Comparison of ENCODE assay signal across 1 cellular context in genomic region chr16:4525069-4525468, GRCh38.
TF ChIP-seq lines count a peak whose summit lies in the region.

No MANE protein-coding gene starts in this region.

TF ChIP-seq in H1, 55 proteins besides CTCF, POLR2A, EP300 and RAD21 (continued from another document):
- no peak for TF ChIP-seq CEBPB (IDR thresholded peaks at IDR 0.05; ENCODE audit: low read depth, low read length)
- TF ChIP-seq BCL11A (IDR thresholded peaks at IDR 0.05; ENCODE audit: low read depth in 2 of 2, low read length in 2 of 2), result no peak
- TF ChIP-seq TBP (IDR thresholded peaks at IDR 0.05; ENCODE audit: low read depth, low read length), result no peak
- no peak for TF ChIP-seq SP4 (IDR thresholded peaks at IDR 0.05; ENCODE audit: low read length)
- no peak for TF ChIP-seq SUZ12 (IDR thresholded peaks at IDR 0.05; ENCODE audit: low read length)
- no peak for TF ChIP-seq POLR2AphosphoS5 (IDR thresholded peaks at IDR 0.05; ENCODE audit: low read depth, low read length)
- TF ChIP-seq SIX5 (IDR thresholded peaks at IDR 0.05; ENCODE audit: low read depth, low read length), result no peak
- TF ChIP-seq CHD2 (IDR thresholded peaks at IDR 0.05; ENCODE audit: low read length), result no peak
- peak; percentile 52; the same call in 1 of the 2 replicates for TF ChIP-seq MAX (IDR thresholded peaks at IDR 0.05)
- no peak for TF ChIP-seq CHD7 (IDR thresholded peaks at IDR 0.05; ENCODE audit: insufficient replicate concordance, low read length)
- no peak for TF ChIP-seq FOSL1 (IDR thresholded peaks at IDR 0.05; ENCODE audit: insufficient read depth, low read depth, low read length)
- TF ChIP-seq, protein P1, sequence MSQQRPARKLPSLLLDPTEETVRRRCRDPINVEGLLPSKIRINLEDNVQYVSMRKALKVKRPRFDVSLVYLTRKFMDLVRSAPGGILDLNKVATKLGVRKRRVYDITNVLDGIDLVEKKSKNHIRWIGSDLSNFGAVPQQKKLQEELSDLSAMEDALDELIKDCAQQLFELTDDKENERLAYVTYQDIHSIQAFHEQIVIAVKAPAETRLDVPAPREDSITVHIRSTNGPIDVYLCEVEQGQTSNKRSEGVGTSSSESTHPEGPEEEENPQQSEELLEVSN (IDR thresholded peaks at IDR 0.05), result peak; percentile 90
- no peak for TF ChIP-seq BACH1 (IDR thresholded peaks at IDR 0.05; ENCODE audit: low read length)
- no peak for TF ChIP-seq MAFK (IDR thresholded peaks at IDR 0.05; ENCODE audit: low read depth, low read length)
- TF ChIP-seq SP1 (IDR thresholded peaks at IDR 0.05; ENCODE audit: low read depth, low read length), result no peak
- TF ChIP-seq CBX5 (IDR thresholded peaks at IDR 0.05; ENCODE audit: low read depth, low read length), result no peak
TF ChIP-seq in H1: peak in this region for 2.
